1 cellular context compared by ENCODE assay signal in genomic region chr11:849951-850776, GRCh38.
TF ChIP-seq lines count a peak whose summit lies in the region.

No MANE protein-coding gene starts in this region.

TF ChIP-seq in GM12878, 131 proteins besides CTCF, POLR2A, EP300 and RAD21:
- TF ChIP-seq YBX1 (IDR thresholded peaks at IDR 0.05): no peak
- TF ChIP-seq E4F1 (IDR thresholded peaks at IDR 0.05; ENCODE audit: borderline replicate concordance, partially characterized antibody): no peak
- no peak for TF ChIP-seq NR2C1 (IDR thresholded peaks at IDR 0.05)
- no peak for TF ChIP-seq RAD51 (IDR thresholded peaks at IDR 0.05)
- no peak for TF ChIP-seq JUNB (IDR thresholded peaks at IDR 0.05)
